12 cellular contexts compared by ENCODE assay signal in the genomic region with DNA sequence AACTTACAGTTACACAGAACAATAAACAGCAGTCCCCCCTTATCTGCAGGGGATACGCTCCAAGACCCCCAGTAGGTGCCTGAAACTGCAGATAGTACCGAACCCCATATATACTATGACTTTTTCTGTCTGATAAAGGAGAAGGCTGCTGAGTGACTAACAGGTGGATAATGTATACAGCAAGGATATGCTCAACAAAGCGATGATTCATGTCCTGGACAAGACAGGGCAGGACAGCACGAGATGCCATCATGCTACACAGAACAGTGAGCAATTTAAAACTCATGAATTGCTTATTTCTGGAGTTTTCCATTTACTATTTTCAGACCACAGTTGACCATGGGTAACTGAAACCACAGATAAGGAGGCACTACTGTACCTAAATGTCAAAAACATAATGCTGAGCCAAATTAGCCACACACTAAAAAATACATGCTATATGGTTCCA.
DNase-seq lines count a peak whose midpoint lies in the region; ATAC-seq and TF ChIP-seq lines count a peak whose summit lies in the region.
"Had no signal": no experiment of that assay in that cellular context is flagged by ENCODE, and none has a peak within 500 bp of the region (broad histone marks: within the 10 kb centered on the region; RNA-seq: fewer than 3 reads in every experiment).

No MANE protein-coding gene starts in this region.

- H3K4me1 Mint-ChIP-seq in activated naive CD4-positive, alpha-beta T cell treated with anti-CD3 and anti-CD28 coated beads for 36 hours (ENCODE audit: low read depth): no peaks in the 10 kb centered on the region

- no peaks in the 10 kb centered on the region for H3K9me3 ChIP-seq in right cardiac atrium (ENCODE audit: control insufficient read depth, low read length)
- H3K9me3 ChIP-seq: adrenal gland, BLaER1 had no signal

- H3K27ac ChIP-seq in right cardiac atrium (ENCODE audit: low read length): no peak overlapping the region
- H3K27ac ChIP-seq: adrenal gland, BLaER1 had no signal

- intact Hi-C loops in posterior vena cava (cut with DNase I) (no loop called here), right cardiac atrium (cut with DNase I) (no loop called here)
- intact Hi-C loops in activated naive CD4-positive, alpha-beta T cell treated with anti-CD3 and anti-CD28 coated beads for 36 hours (cut with micrococcal nuclease): no loop called here

- H3K27me3 Mint-ChIP-seq in activated naive CD4-positive, alpha-beta T cell treated with anti-CD3 and anti-CD28 coated beads for 36 hours (ENCODE audit: low read depth): no peaks in the 10 kb centered on the region

- TF ChIP-seq CTCF in choroid plexus epithelial cell (conservative IDR thresholded peaks at IDR 0.05; ENCODE audit: low read depth, low read length): no peak

- H3K4me3 ChIP-seq in choroid plexus epithelial cell (ENCODE audit: low read depth, low read length): no peak overlapping the region
- no peak overlapping the region for H3K4me3 ChIP-seq in right cardiac atrium (ENCODE audit: low read length)
- H3K4me3 ChIP-seq: adrenal gland, BLaER1 had no signal

- H3K4me1 ChIP-seq in right cardiac atrium (ENCODE audit: control insufficient read depth, insufficient read depth, low read length): no peaks in the 10 kb centered on the region

- H3K4me3 Mint-ChIP-seq in activated naive CD4-positive, alpha-beta T cell treated with anti-CD3 and anti-CD28 coated beads for 36 hours: no peak overlapping the region

- H3K27me3 ChIP-seq in right cardiac atrium (ENCODE audit: control insufficient read depth, insufficient read depth): no peaks in the 10 kb centered on the region
- H3K27me3 ChIP-seq: adrenal gland, BLaER1 had no signal

- ATAC-seq in GM21717 (IDR thresholded peaks at IDR 0.05; ENCODE audit: unreplicated experiment) (peak; percentile 35), right cardiac atrium (no peak)

- 75% methylated on average over 4 of the region's 4 CpGs for WGBS in right cardiac atrium

- peak; percentile 7 for DNase-seq in ACHN
- DNase-seq in M059J (ENCODE audit: low read depth): peak; percentile 30
- DNase-seq in choroid plexus epithelial cell (ENCODE audit: low read depth): peak; percentile 71
- no peak for DNase-seq in posterior vena cava (ENCODE audit: low spot score)
- no peak for DNase-seq in activated naive CD4-positive, alpha-beta T cell treated with anti-CD3 and anti-CD28 coated beads for 36 hours
- DNase-seq in right cardiac atrium: no peak
- no peak for DNase-seq in COLO668 (lab: John Stamatoyannopoulos, UW; ENCODE audit: unreplicated experiment)
- DNase-seq: activated CD4-positive, alpha-beta T cell treated with anti-CD3 and anti-CD28 coated beads, Interleukin-2, amount 50 U/mL, for 1 hour; adrenal gland; stimulated activated naive CD4-positive, alpha-beta T cell treated with Interleukin-2 at 50 U/mL for 16 hours had no signal

- CTCF ChIA-PET in activated naive CD4-positive, alpha-beta T cell treated with anti-CD3 and anti-CD28 coated beads for 36 hours (lab: Charles Lee): interaction anchor here (0.6 kb wide), 2 partner anchors 27 to 467 kb away, joined by 4 to 5 read pairs; no protein-coding TSS in a partner anchor

- H3K36me3 Mint-ChIP-seq in activated naive CD4-positive, alpha-beta T cell treated with anti-CD3 and anti-CD28 coated beads for 36 hours (ENCODE audit: low read depth): peaks cover 2% of the 10 kb centered on the region

- no peaks in the 10 kb centered on the region for H3K9me3 Mint-ChIP-seq in activated naive CD4-positive, alpha-beta T cell treated with anti-CD3 and anti-CD28 coated beads for 36 hours

- H3K27ac Mint-ChIP-seq in activated naive CD4-positive, alpha-beta T cell treated with anti-CD3 and anti-CD28 coated beads for 36 hours: no peak overlapping the region

- in situ Hi-C loops in ACHN (cut with HindIII; ENCODE audit: low pct_ligation_motif_present, low pct_unique_long_range_greater_than_20kb, low sequenced_read_pairs): no loop called here

Comparison
In these comparisons a context has a peak if more than half of its experiments do, and no peak if none do; other contexts are left out.
1. DNase-seq: peak in ACHN (single experiment), M059J (single experiment) and choroid plexus epithelial cell (single experiment); none in posterior vena cava (single experiment), activated naive CD4-positive, alpha-beta T cell treated with anti-CD3 and anti-CD28 coated beads for 36 hours (single experiment), right cardiac atrium (0 of 3) and COLO668 (single experiment).